ENCODE assay signal across 13 cellular contexts in genomic region chr12:6114476-6114870, GRCh38. TPM values are rescaled to one million over a fixed set of nuclear protein-coding genes. Genes with fewer than 3 reads are reported as not detected.
DNase-seq lines count a peak whose midpoint lies in the region; ATAC-seq and TF ChIP-seq lines count a peak whose summit lies in the region.
"Had no signal": no experiment of that assay in that cellular context is flagged by ENCODE, and none has a peak within 500 bp of the region (broad histone marks: within the 10 kb centered on the region; RNA-seq: fewer than 3 reads in every experiment).

No MANE protein-coding gene starts in this region.

- intact Hi-C loops in heart right ventricle (cut with DNase I), result no loop called here
- intact Hi-C loops in left ventricle myocardium superior (cut with micrococcal nuclease), result no loop called here
- intact Hi-C loops in esophagus muscularis mucosa (cut with DNase I), result no loop called here
- intact Hi-C loops in ovary (cut with DNase I), result no loop called here

- no peak overlapping the region for H2BK120ac ChIP-seq in neuronal stem cell (ENCODE audit: low read depth, low read length)

- WGBS in heart right ventricle, 2 donors, result 88 to 90% methylated on average over 6 of the region's 6 CpGs
- 82% methylated on average over 6 of the region's 6 CpGs for WGBS in esophagus muscularis mucosa
- WGBS in neuronal stem cell (ENCODE audit: extremely low coverage in 2 of 2, insufficient read length in 2 of 2, insufficient replicate concordance in 1 of 2), 2 donors, result no CpG with 5 or more reads among the region's 6 CpGs
- 72 to 76% methylated on average over 4 to 5 of the region's 6 CpGs for WGBS in upper lobe of left lung, 2 donors
- 83 to 91% (median 89%) methylated on average over 6 of the region's 6 CpGs for WGBS in ovary, 3 donors

- H3K4ac ChIP-seq in neuronal stem cell (ENCODE audit: low read length), result no peak overlapping the region

- H3K4me3 ChIP-seq in heart right ventricle (peak overlapping the region in 2 of 10 donors; percentile 8 to 20), esophagus muscularis mucosa (no peak overlapping the region), neuronal stem cell (ENCODE audit: low read length in 2 of 2) (no peak overlapping the region), upper lobe of left lung (no peak overlapping the region), ovary (no peak overlapping the region)

- no peak overlapping the region for H2BK5ac ChIP-seq in neuronal stem cell (ENCODE audit: low read length)

- no peak overlapping the region for H3K4me2 ChIP-seq in neuronal stem cell (ENCODE audit: insufficient read depth, low read length, poor library complexity, severe bottlenecking)

- H3K27me3 ChIP-seq in heart right ventricle, result no peaks in the 10 kb centered on the region
- no peaks in the 10 kb centered on the region for H3K27me3 ChIP-seq in esophagus muscularis mucosa
- H3K27me3 ChIP-seq in neuronal stem cell (ENCODE audit: control insufficient read depth in 3 of 3, insufficient read depth in 3 of 3, low read depth in 1 of 3, low read length in 3 of 3), result peaks cover 0 to 26% (median 0%) of the 10 kb centered on the region in 3 experiments
- no peaks in the 10 kb centered on the region for H3K27me3 ChIP-seq in upper lobe of left lung
- H3K27me3 ChIP-seq in ovary, result no peaks in the 10 kb centered on the region

- H2BK12ac ChIP-seq in neuronal stem cell (ENCODE audit: low read length), result no peak overlapping the region

- H3K9ac ChIP-seq in neuronal stem cell (ENCODE audit: low read depth, low read length, poor library complexity), result no peak overlapping the region

- no peak overlapping the region for H3K14ac ChIP-seq in neuronal stem cell (ENCODE audit: low read length)

- H3K4me1 ChIP-seq in heart right ventricle, result peaks cover 3 to 87% (median 23%) of the 10 kb centered on the region in 9 donors
- peaks cover 0 to 8% (median 6%) of the 10 kb centered on the region in 4 donors for H3K4me1 ChIP-seq in esophagus muscularis mucosa
- no peaks in the 10 kb centered on the region for H3K4me1 ChIP-seq in neuronal stem cell (ENCODE audit: control insufficient read depth in 2 of 2, insufficient read depth in 1 of 2, low read depth in 1 of 2, low read length in 2 of 2)
- peaks cover 5 to 24% (median 10%) of the 10 kb centered on the region in 4 donors for H3K4me1 ChIP-seq in upper lobe of left lung
- H3K4me1 ChIP-seq in ovary (ENCODE audit: insufficient read depth), result no peaks in the 10 kb centered on the region

- H4K91ac ChIP-seq in neuronal stem cell (ENCODE audit: low read depth, low read length, poor library complexity), result no peak overlapping the region

- peak overlapping the region; percentile 25 for H2BK15ac ChIP-seq in neuronal stem cell (ENCODE audit: low read length)

- no peak overlapping the region for H2AK5ac ChIP-seq in neuronal stem cell (ENCODE audit: low read depth, low read length)

- H4K8ac ChIP-seq in neuronal stem cell (ENCODE audit: low read depth, low read length), result no peak overlapping the region

- H3K9me3 ChIP-seq in heart right ventricle (peaks cover 0 to 4% (median 0%) of the 10 kb centered on the region in 11 donors), esophagus muscularis mucosa (no peaks in the 10 kb centered on the region), neuronal stem cell (replicated peaks in 1 of 2; ENCODE audit: control insufficient read depth in 2 of 2, insufficient read depth in 1 of 2, low read depth in 1 of 2, low read length in 2 of 2) (no peaks in the 10 kb centered on the region), upper lobe of left lung (no peaks in the 10 kb centered on the region), ovary (no peaks in the 10 kb centered on the region)

- TF ChIP-seq CTCF in heart right ventricle (IDR thresholded peaks at IDR 0.05) (no peak), esophagus muscularis mucosa (IDR thresholded peaks at IDR 0.05) (no peak), upper lobe of left lung (IDR thresholded peaks at IDR 0.05) (no peak), ovary (IDR thresholded peaks at IDR 0.05) (no peak)

- TF ChIP-seq EP300 in esophagus muscularis mucosa (IDR thresholded peaks at IDR 0.05) (no peak), upper lobe of left lung (IDR thresholded peaks at IDR 0.05) (no peak), ovary (IDR thresholded peaks at IDR 0.05) (no peak)

- H3K27ac ChIP-seq in heart right ventricle (peak overlapping the region; percentile 37 to 91 (median 89)), esophagus muscularis mucosa (replicated peaks in 1 of 4) (peak overlapping the region in 3 of 4 donors; percentile 11 to 61 (median 58)), neuronal stem cell (replicated peaks; ENCODE audit: low read length) (no peak overlapping the region), upper lobe of left lung (peak overlapping the region; percentile 62 to 88 (median 82)), ovary (no peak overlapping the region)
- H3K27ac ChIP-seq: C4-2B had no signal

- H3K36me3 ChIP-seq in heart right ventricle (peaks cover 0 to 46% (median 7%) of the 10 kb centered on the region in 9 donors), esophagus muscularis mucosa (peaks cover 0 to 53% (median 2%) of the 10 kb centered on the region in 4 donors), neuronal stem cell (replicated peaks in 1 of 2; ENCODE audit: control insufficient read depth in 2 of 2, insufficient read depth in 2 of 2, low read length in 2 of 2) (peaks cover 0 to 2% of the 10 kb centered on the region in 2 donors), upper lobe of left lung (peaks cover 0 to 15% (median 0%) of the 10 kb centered on the region in 4 donors), ovary (no peaks in the 10 kb centered on the region)

- H3K23ac ChIP-seq in neuronal stem cell (ENCODE audit: low read depth, low read length, poor library complexity), result no peak overlapping the region

- H3K79me1 ChIP-seq in neuronal stem cell (ENCODE audit: low read depth, low read length), result no peaks in the 10 kb centered on the region

- TF ChIP-seq POLR2A in esophagus muscularis mucosa (IDR thresholded peaks at IDR 0.05; ENCODE audit: low read depth), result no peak
- no peak for TF ChIP-seq POLR2A in upper lobe of left lung (IDR thresholded peaks at IDR 0.05)
- TF ChIP-seq POLR2A in ovary (IDR thresholded peaks at IDR 0.05), result no peak

- DNase-seq in heart right ventricle (no peak), left ventricle myocardium superior (no peak), esophagus muscularis mucosa (ENCODE audit: extremely low spot score) (no peak), neuronal stem cell (ENCODE audit: low spot score) (no peak), upper lobe of left lung (peak in 1 of 2 donors; percentile 77), ovary (no peak), AG08396 (ENCODE audit: low spot score) (no peak), NCI-H1694 treated with DMSO at 0.1 percent for 48 hours (lab: John Stamatoyannopoulos, UW) (no peak)
- DNase-seq: 8988T, DMS53, HCEC 1CT, NCI-H2029 treated with DMSO at 0.1 percent for 48 hours had no signal

- ATAC-seq in heart right ventricle (no peak), left ventricle myocardium superior (no peak), upper lobe of left lung (ENCODE audit: low FRiP score in 2 of 2) (peak in 1 of 2 donors; percentile 7)

- H2AFZ ChIP-seq in neuronal stem cell (ENCODE audit: low read length), result no peak overlapping the region

- H3K18ac ChIP-seq in neuronal stem cell (ENCODE audit: low read length), result peak overlapping the region; percentile 79

RNA-seq across cellular contexts. Expression of gene VWF, which starts 10.0 kb away (rescaled TPM):
- 100 to 1,000 TPM; 163 to 480 (median 275) TPM for total RNA-seq in heart right ventricle
- polyA plus RNA-seq in heart right ventricle, result 100 to 1,000 TPM; 104 to 254 TPM
- 275 TPM for total RNA-seq in left ventricle myocardium superior
- total RNA-seq in esophagus muscularis mucosa, result 100 to 1,000 TPM; 163 to 367 (median 253) TPM
- polyA plus RNA-seq in neuronal stem cell (2013, experiment 1 of 2), result 0.24 TPM
- polyA plus RNA-seq in neuronal stem cell (2013, experiment 2 of 2), result 0.25 TPM
- total RNA-seq in upper lobe of left lung, result 100 to 1,000 TPM; 292 to 543 (median 360) TPM
- 100 to 1,000 TPM in 3 of 7 donors, 10 to 100 TPM in 4; 37.9 to 203 (median 88.7) TPM for total RNA-seq in ovary
- 100 to 1,000 TPM; 107 to 278 TPM for polyA plus RNA-seq in ovary

Comparison
In these comparisons a context has a peak if more than half of its experiments do, and no peak if none do; other contexts are left out.
1. H3K27ac ChIP-seq: peak in heart right ventricle (10 of 10), esophagus muscularis mucosa (3 of 4) and upper lobe of left lung (4 of 4); none in neuronal stem cell (single experiment) and ovary (0 of 2).